In the genomic region with DNA sequence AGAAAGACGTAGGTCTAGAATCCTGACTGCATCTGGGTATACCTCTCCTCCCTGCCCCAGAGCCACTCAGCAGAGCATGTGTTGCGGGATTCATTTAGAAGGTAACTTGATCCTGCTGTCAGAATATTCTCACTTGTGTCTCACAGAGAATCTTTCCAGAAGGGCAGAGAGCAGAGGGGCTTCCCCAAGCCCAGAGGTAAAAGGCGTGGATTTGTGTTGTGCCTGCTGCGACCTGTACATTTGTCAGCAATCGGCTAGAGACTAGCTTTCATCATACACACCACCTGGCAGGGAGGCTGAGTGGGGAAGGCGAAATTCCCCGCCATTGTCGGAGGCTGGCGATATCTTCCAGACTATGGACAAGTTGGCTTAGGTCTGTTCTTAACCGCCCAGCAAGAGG, we compare ENCODE assay signal across 1 cellular context.
TF ChIP-seq lines count a peak whose summit lies in the region.

No MANE protein-coding gene starts in this region.

TF ChIP-seq in GM23338, 12 proteins besides CTCF, POLR2A, EP300 and RAD21 (continued from another document):
- TF ChIP-seq POLR2AphosphoS5 (IDR thresholded peaks at IDR 0.05; ENCODE audit: low read depth) (no peak), NANOG (IDR thresholded peaks at IDR 0.05; ENCODE audit: borderline replicate concordance) (no peak), ZNF331 (CRISPR knock-in tag; IDR thresholded peaks at IDR 0.05; ENCODE audit: low read depth) (no peak), ZNF114 (CRISPR knock-in tag; IDR thresholded peaks at IDR 0.05) (no peak), STAT1 (IDR thresholded peaks at IDR 0.05; ENCODE audit: unreplicated experiment) (no peak), CREB1 (CRISPR knock-in tag; IDR thresholded peaks at IDR 0.05; ENCODE audit: low read depth) (no peak)
